In the genomic region with DNA sequence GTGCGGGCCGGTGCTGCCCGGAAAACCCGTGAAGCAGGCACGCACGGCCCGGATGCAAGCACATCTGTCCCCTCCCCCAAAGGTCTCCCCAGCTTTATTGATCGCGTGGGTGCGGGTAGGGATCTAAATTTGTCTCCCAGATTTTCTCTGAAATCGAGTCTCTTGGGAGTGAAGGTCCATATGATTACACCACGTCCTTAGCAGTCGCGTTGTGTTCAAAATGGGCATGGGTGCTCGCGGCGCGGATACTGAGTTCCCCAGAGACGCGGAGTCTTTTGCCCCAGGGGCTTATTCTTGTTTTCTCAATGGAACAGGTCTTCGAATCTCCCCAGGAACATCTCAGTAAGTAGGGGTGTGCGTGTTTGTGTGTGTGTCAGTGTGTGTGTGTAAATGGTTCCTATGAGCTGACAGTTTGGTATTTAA, we compare ENCODE assay signal across 8 cellular contexts. TPM values are rescaled to one million over a fixed set of nuclear protein-coding genes. Genes with fewer than 3 reads are reported as not detected.
DNase-seq lines count a peak whose midpoint lies in the region; ATAC-seq and TF ChIP-seq lines count a peak whose summit lies in the region.

No MANE protein-coding gene starts in this region.

- H3K27me3 ChIP-seq in GM06990 (replicated peaks; ENCODE audit: control insufficient read depth, insufficient read depth, low read length), result no peaks in the 10 kb centered on the region

- TF ChIP-seq CTCF in GM06990 (IDR thresholded peaks at IDR 0.05; ENCODE audit: insufficient read depth, low read length, poor library complexity, severe bottlenecking) (no peak), NB4 (IDR thresholded peaks at IDR 0.05; ENCODE audit: low read depth, low read length) (no peak), choroid plexus epithelial cell (conservative IDR thresholded peaks at IDR 0.05; ENCODE audit: low read depth, low read length) (no peak), natural killer cell (IDR thresholded peaks at IDR 0.05) (no peak)

- H3K4me1 Mint-ChIP-seq in natural killer cell, result peaks cover 42 to 47% of the 10 kb centered on the region in 2 donors

- H3K27ac Mint-ChIP-seq in natural killer cell, result peak overlapping the region; percentile 97 to 99

- intact Hi-C loops in natural killer cell (cut with micrococcal nuclease), result loop anchor here (5.0 kb wide), 1 partner anchor 1930 kb away; a partner anchor contains a TSS

- no peaks in the 10 kb centered on the region for H3K36me3 Mint-ChIP-seq in natural killer cell

- peaks cover 6 to 26% of the 10 kb centered on the region in 2 donors for H3K27me3 Mint-ChIP-seq in natural killer cell (ENCODE audit: low read depth in 2 of 2)

- peak overlapping the region; percentile 72 for H3K4me3 ChIP-seq in GM06990 (replicated peaks; ENCODE audit: low read depth, low read length)
- H3K4me3 ChIP-seq in NB4 (ENCODE audit: low read depth, low read length), result no peak overlapping the region
- H3K4me3 ChIP-seq in choroid plexus epithelial cell (ENCODE audit: low read depth, low read length), result peak overlapping the region; percentile 67

- no peak for TF ChIP-seq POLR2A in NB4 (IDR thresholded peaks at IDR 0.05; ENCODE audit: extremely low read depth, insufficient read length)

- no peaks in the 10 kb centered on the region for H3K36me3 ChIP-seq in GM06990 (ENCODE audit: control insufficient read depth, insufficient read depth, low read length)

- no peak for DNase-seq in GM06990 (ENCODE audit: extremely low read depth, insufficient read length)
- peak; percentile 21 for DNase-seq in NB4 (ENCODE audit: low read depth)
- DNase-seq in choroid plexus epithelial cell (ENCODE audit: low read depth), result peak; percentile 31
- no peak for DNase-seq in natural killer cell
- DNase-seq in stimulated activated CD4-positive, alpha-beta T cell treated with anti-CD3 and anti-CD28 coated beads, Interleukin-4, amount 100 ng/mL, for 4 hours, result no peak
- no peak for DNase-seq in NCI-H1092 (lab: John Stamatoyannopoulos, UW)
- DNase-seq in left lobe of liver (ENCODE audit: low spot score), result no peak

- no peak for ATAC-seq in natural killer cell
- ATAC-seq in left lobe of liver, result no peak
- no peak for ATAC-seq in HG02588 (IDR thresholded peaks at IDR 0.05; ENCODE audit: unreplicated experiment)

- no peaks in the 10 kb centered on the region for H3K9me3 Mint-ChIP-seq in natural killer cell

- H3K4me3 Mint-ChIP-seq in natural killer cell, result peak overlapping the region; percentile 91

RNA-seq across cellular contexts. Expression of a gene that starts 2.8 kb away (rescaled TPM):
- total RNA-seq in natural killer cell (10 to 100 TPM; 78.7 to 90.4 (median 89.4) TPM), left lobe of liver (12.9 TPM)

RNA-seq across cellular contexts. Expression of a gene that starts 57.6 kb away (rescaled TPM):
- total RNA-seq in natural killer cell, result not detected
- total RNA-seq in left lobe of liver, result 0.25 TPM

Comparison
In these comparisons a context has a peak if more than half of its experiments do, and no peak if none do; other contexts are left out.
1. DNase-seq: peak in NB4 (single experiment) and choroid plexus epithelial cell (single experiment); none in GM06990 (single experiment), natural killer cell (single experiment), stimulated activated CD4-positive, alpha-beta T cell treated with anti-CD3 and anti-CD28 coated beads, Interleukin-4, amount 100 ng/mL, for 4 hours (0 of 2), NCI-H1092 (single experiment) and left lobe of liver (single experiment).